Comparison of ENCODE assay signal across 1 cellular context in genomic region chr17:72571813-72572396, GRCh38.
A peak's percentile ranks its signal among the peaks of the same experiment; 100 is the strongest.
TF ChIP-seq lines count a peak whose summit lies in the region.

No MANE protein-coding gene starts in this region.

TF ChIP-seq in HepG2, 621 proteins besides CTCF, POLR2A, EP300 and RAD21 (continued from another document and continues in another):
- TF ChIP-seq REST (IDR thresholded peaks at IDR 0.05; ENCODE audit: borderline replicate concordance in 1 of 2, low read depth in 1 of 2, low read length in 2 of 2): no peak
- no peak for TF ChIP-seq ZNF251 (CRISPR knock-in tag; IDR thresholded peaks at IDR 0.05)
- TF ChIP-seq ZNF770 (CRISPR knock-in tag; IDR thresholded peaks at IDR 0.05): peak; percentile 81
- TF ChIP-seq ZNF597 (CRISPR knock-in tag; IDR thresholded peaks at IDR 0.05): no peak
- no peak for TF ChIP-seq SMARCC2 (IDR thresholded peaks at IDR 0.05)
- TF ChIP-seq MAX (IDR thresholded peaks at IDR 0.05): peak; percentile 47; the same call in 1 of the 2 replicates
- no peak for TF ChIP-seq ZNF503 (CRISPR knock-in tag; IDR thresholded peaks at IDR 0.05)
- TF ChIP-seq ZNF143 (CRISPR knock-in tag; IDR thresholded peaks at IDR 0.05): peak; percentile 80
- 0 out of 2 replicates have a peak, but pooled peaks have one; percentile 24 for TF ChIP-seq POGK (CRISPR knock-in tag; conservative IDR thresholded peaks at IDR 0.05)
- no peak for TF ChIP-seq HNRNPUL1 (IDR thresholded peaks at IDR 0.05; ENCODE audit: low read depth, low read length)
- no peak for TF ChIP-seq ZNF180 (CRISPR knock-in tag; IDR thresholded peaks at IDR 0.05; ENCODE audit: borderline replicate concordance, low read depth)
- TF ChIP-seq KDM2A (CRISPR knock-in tag; IDR thresholded peaks at IDR 0.05; ENCODE audit: borderline replicate concordance, low read depth): peak; percentile 36; the same call in 1 of the 2 replicates
- no peak for TF ChIP-seq NR1H2 (CRISPR knock-in tag; IDR thresholded peaks at IDR 0.05; ENCODE audit: borderline replicate concordance, low read depth)
- TF ChIP-seq ZSCAN29 (CRISPR knock-in tag; conservative IDR thresholded peaks at IDR 0.05): no peak
- 0 out of 4 replicates have a peak, but pooled peaks have one; percentile 14 to 27 for TF ChIP-seq HMGXB4 (CRISPR knock-in tag; IDR thresholded peaks at IDR 0.05; ENCODE audit: borderline replicate concordance in 1 of 2, low read depth in 1 of 2)
- TF ChIP-seq ZNF746 (CRISPR knock-in tag; IDR thresholded peaks at IDR 0.05): peak; percentile 80; the same call in 1 of the 2 replicates
- no peak for TF ChIP-seq ZNF761 (CRISPR knock-in tag; conservative IDR thresholded peaks at IDR 0.05)
- TF ChIP-seq MYC (CRISPR knock-in tag; IDR thresholded peaks at IDR 0.05; ENCODE audit: borderline replicate concordance): peak; percentile 34; the same call in 1 of the 2 replicates
- peak; percentile 77 for TF ChIP-seq RXRB (CRISPR knock-in tag; IDR thresholded peaks at IDR 0.05; ENCODE audit: borderline replicate concordance)
- no peak for TF ChIP-seq ZNF18 (CRISPR knock-in tag; IDR thresholded peaks at IDR 0.05; ENCODE audit: insufficient replicate concordance)
- TF ChIP-seq ZBTB34 (CRISPR knock-in tag; IDR thresholded peaks at IDR 0.05): no peak; the same call in 1 of the 2 replicates
- peak; percentile 47; the same call in 1 of the 2 replicates for TF ChIP-seq MIER3 (CRISPR knock-in tag; IDR thresholded peaks at IDR 0.05; ENCODE audit: borderline replicate concordance)
- peak; percentile 35; the same call in 1 of the 2 replicates for TF ChIP-seq ZNF331 (CRISPR knock-in tag; IDR thresholded peaks at IDR 0.05)
- no peak for TF ChIP-seq TP53 (CRISPR knock-in tag; conservative IDR thresholded peaks at IDR 0.05)
- no peak for TF ChIP-seq NONO (IDR thresholded peaks at IDR 0.05)
- peak; percentile 41; the same call in 1 of the 2 replicates for TF ChIP-seq NONO (CRISPR knock-in tag; conservative IDR thresholded peaks at IDR 0.05)
- TF ChIP-seq MATR3 (CRISPR knock-in tag; IDR thresholded peaks at IDR 0.05): no peak
- no peak for TF ChIP-seq DDIT3 (CRISPR knock-in tag; IDR thresholded peaks at IDR 0.05)
- peak; percentile 54; the same call in 1 of the 2 replicates for TF ChIP-seq CEBPG (CRISPR knock-in tag; IDR thresholded peaks at IDR 0.05)
- no peak; the same call in none of the 2 replicates for TF ChIP-seq SIX4 (CRISPR knock-in tag; IDR thresholded peaks at IDR 0.05)
- no peak for TF ChIP-seq MZF1 (CRISPR knock-in tag; IDR thresholded peaks at IDR 0.05; ENCODE audit: borderline replicate concordance)
- TF ChIP-seq THYN1 (CRISPR knock-in tag; IDR thresholded peaks at IDR 0.05; ENCODE audit: borderline replicate concordance, low read depth): no peak
- TF ChIP-seq KDM5A (IDR thresholded peaks at IDR 0.05; ENCODE audit: borderline replicate concordance, low read length): no peak
- peak; percentile 69; the same call in 1 of the 2 replicates for TF ChIP-seq CREM (IDR thresholded peaks at IDR 0.05)
- TF ChIP-seq CREM (CRISPR knock-in tag; IDR thresholded peaks at IDR 0.05): no peak
- no peak for TF ChIP-seq FLYWCH1 (CRISPR knock-in tag; IDR thresholded peaks at IDR 0.05)
- TF ChIP-seq HMG20B (CRISPR knock-in tag; conservative IDR thresholded peaks at IDR 0.05): peak; percentile 70; the same call in 1 of the 2 replicates
- peak; percentile 50; the same call in 1 of the 2 replicates for TF ChIP-seq HNF1A (IDR thresholded peaks at IDR 0.05; ENCODE audit: low read depth)
- peak; percentile 89; the same call in 1 of the 2 replicates for TF ChIP-seq HNF1A (CRISPR knock-in tag; IDR thresholded peaks at IDR 0.05; ENCODE audit: borderline replicate concordance)
- no peak for TF ChIP-seq ZNF430 (CRISPR knock-in tag; IDR thresholded peaks at IDR 0.05)
